17 cellular contexts compared by ENCODE assay signal in genomic region chr12:113762155-113762848, GRCh38.
A peak's percentile ranks its signal among the peaks of the same experiment; 100 is the strongest.
DNase-seq lines count a peak whose midpoint lies in the region; ATAC-seq and TF ChIP-seq lines count a peak whose summit lies in the region.
"Had no signal": no experiment of that assay in that cellular context is flagged by ENCODE, and none has a peak within 500 bp of the region (broad histone marks: within the 10 kb centered on the region; RNA-seq: fewer than 3 reads in every experiment).

No MANE protein-coding gene starts in this region.

- DNase-seq in DMS53 (lab: John Stamatoyannopoulos, UW): peak; percentile 21
- no peak for DNase-seq in DMS53 treated with DMSO at 0.1 percent for 48 hours (lab: John Stamatoyannopoulos, UW; ENCODE audit: unreplicated experiment)
- DNase-seq in HuH-7.5 (ENCODE audit: low spot score): peak; percentile 47
- peak; percentile 92 for DNase-seq in SK-N-DZ (ENCODE audit: low spot score)
- peak; percentile 42 for DNase-seq in neural crest cell (ENCODE audit: low read depth, low spot score)
- no peak for DNase-seq in SKM-1 (lab: John Stamatoyannopoulos, UW; ENCODE audit: unreplicated experiment)
- no peak for DNase-seq in stimulated activated CD4-positive, alpha-beta T cell treated with anti-CD3 and anti-CD28 coated beads, Interleukin-1b, Interleukin-23, amount 100 ng/mL, for 48 hours
- DNase-seq: CD4-positive, alpha-beta T cell; effector CD4-positive, alpha-beta T cell; esophagus squamous epithelium; lower lobe of right lung; MG63; psoas muscle; SIG-M5; stimulated activated naive B cell treated with anti-CD40 and anti-IgM and Interleukin-4, amounts not matched to agents 10 μg/mL and 1 μg/mL and 100 μg/mL, for 72 hours; trophoblast cell had no signal

- peak overlapping the region; percentile 59 for H3K4me3 Mint-ChIP-seq in neural crest cell
- H3K4me3 Mint-ChIP-seq: CD4-positive, alpha-beta T cell; stimulated activated naive B cell treated with anti-CD40 and anti-IgM and Interleukin-4, amounts not matched to agents 10 μg/mL and 1 μg/mL and 100 μg/mL, for 72 hours had no signal

- H3K9me3 Mint-ChIP-seq in neural crest cell: no peaks in the 10 kb centered on the region
- H3K9me3 Mint-ChIP-seq: CD4-positive, alpha-beta T cell had no signal

- H3K27ac Mint-ChIP-seq in neural crest cell (ENCODE audit: unreplicated experiment): peak overlapping the region; percentile 95
- H3K27ac Mint-ChIP-seq: CD4-positive, alpha-beta T cell; stimulated activated naive B cell treated with anti-CD40 and anti-IgM and Interleukin-4, amounts not matched to agents 10 μg/mL and 1 μg/mL and 100 μg/mL, for 72 hours had no signal

- H3K4me1 Mint-ChIP-seq in neural crest cell: peaks cover 38% of the 10 kb centered on the region
- H3K4me1 Mint-ChIP-seq: stimulated activated naive B cell treated with anti-CD40 and anti-IgM and Interleukin-4, amounts not matched to agents 10 μg/mL and 1 μg/mL and 100 μg/mL, for 72 hours had no signal

- no peaks in the 10 kb centered on the region for H3K36me3 Mint-ChIP-seq in neural crest cell (ENCODE audit: low read depth)
- H3K36me3 Mint-ChIP-seq: stimulated activated naive B cell treated with anti-CD40 and anti-IgM and Interleukin-4, amounts not matched to agents 10 μg/mL and 1 μg/mL and 100 μg/mL, for 72 hours had no signal

- no peak for TF ChIP-seq CTCF in neural crest cell (conservative IDR thresholded peaks at IDR 0.05)

- H3K27me3 Mint-ChIP-seq in neural crest cell (ENCODE audit: low read depth): peaks cover 19% of the 10 kb centered on the region

- no peak for ATAC-seq in GM21423 (IDR thresholded peaks at IDR 0.05; ENCODE audit: unreplicated experiment)
- ATAC-seq: lower lobe of right lung; psoas muscle; stimulated activated naive B cell treated with anti-CD40 and anti-IgM and Interleukin-4, amounts not matched to agents 10 μg/mL and 1 μg/mL and 100 μg/mL, for 72 hours had no signal

Comparison
In these comparisons a context has a peak if more than half of its experiments do, and no peak if none do; other contexts are left out.
1. DNase-seq: peak in DMS53 (single experiment), HuH-7.5 (single experiment), SK-N-DZ (single experiment) and neural crest cell (single experiment); none in DMS53 treated with DMSO at 0.1 percent for 48 hours (single experiment), SKM-1 (single experiment) and stimulated activated CD4-positive, alpha-beta T cell treated with anti-CD3 and anti-CD28 coated beads, Interleukin-1b, Interleukin-23, amount 100 ng/mL, for 48 hours (single experiment).